ENCODE assay signal across 12 cellular contexts in genomic region chr19:11141937-11142527, GRCh38. TPM values are rescaled to one million over a fixed set of nuclear protein-coding genes. Genes with fewer than 3 reads are reported as not detected.
DNase-seq lines count a peak whose midpoint lies in the region; ATAC-seq and TF ChIP-seq lines count a peak whose summit lies in the region.
"Had no signal": no experiment of that assay in that cellular context is flagged by ENCODE, and none has a peak within 500 bp of the region (broad histone marks: within the 10 kb centered on the region; RNA-seq: fewer than 3 reads in every experiment).

No MANE protein-coding gene starts in this region.

- intact Hi-C loops in PC-3 (cut with micrococcal nuclease): loop anchor here (1.0 kb wide), 1 partner anchor 26 kb away; no protein-coding TSS in a partner anchor

- H3K36me3 ChIP-seq in ACC112 (ENCODE audit: insufficient read depth, low read length): no peaks in the 10 kb centered on the region
- H3K36me3 ChIP-seq in PC-3 (ENCODE audit: low read depth, low read length): peaks cover 15% of the 10 kb centered on the region
- H3K36me3 ChIP-seq in osteoblast (ENCODE audit: insufficient read depth, low read length): peaks cover 10% of the 10 kb centered on the region

- peak overlapping the region; percentile 99 for H3K27ac ChIP-seq in ACC112 (ENCODE audit: low read depth, low read length)
- H3K27ac ChIP-seq in PC-3 (ENCODE audit: low read length): peak overlapping the region; percentile 63
- peak overlapping the region; percentile 65 for H3K27ac ChIP-seq in osteoblast (ENCODE audit: low read depth, low read length)
- H3K27ac ChIP-seq: neutrophil had no signal

- peak; percentile 39 for DNase-seq in PC-3
- DNase-seq in epithelial cell of proximal tubule (ENCODE audit: low read depth): no peak
- peak; percentile 14 for DNase-seq in osteoblast (ENCODE audit: insufficient read length, low spot score, missing footprints)
- DNase-seq in NK-92 treated with Interleukin-12 subunit alpha and Interleukin-12 subunit beta, amount 100 ng/mL, for 24 hours (lab: John Stamatoyannopoulos, UW): no peak
- no peak for DNase-seq in activated CD8-positive, alpha-beta memory T cell treated with anti-CD3 and anti-CD28 coated beads for 24 hours
- DNase-seq in C1 segment of cervical spinal cord (lab: John Stamatoyannopoulos, UW): no peak
- DNase-seq: activated gamma-delta T cell; CD4-positive, CD25-positive, alpha-beta regulatory T cell; NCI-H2171 treated with DMSO at 0.1 percent for 48 hours had no signal

- no peak for ATAC-seq in PC-3
- ATAC-seq in HG03045 (IDR thresholded peaks at IDR 0.05; ENCODE audit: unreplicated experiment): no peak

- peak overlapping the region; percentile 25; the same call in 1 of the 2 replicates for H3K4me3 ChIP-seq in ACC112 (ENCODE audit: low read depth, low read length)
- peak overlapping the region; percentile 18; the same call in 1 of the 2 replicates for H3K4me3 ChIP-seq in PC-3 (ENCODE audit: low read length)
- H3K4me3 ChIP-seq in epithelial cell of proximal tubule (ENCODE audit: low read depth, low read length): no peak overlapping the region
- peak overlapping the region; percentile 37 for H3K4me3 ChIP-seq in osteoblast (ENCODE audit: insufficient read depth, low read length)

- peak overlapping the region; percentile 11; the same call in 1 of the 2 replicates for H3K9ac ChIP-seq in PC-3 (ENCODE audit: low read length)

- H3F3A ChIP-seq in PC-3 (ENCODE audit: low read length, unreplicated experiment): peaks cover 14% of the 10 kb centered on the region

- H3K4me2 ChIP-seq in PC-3 (ENCODE audit: low read length) (peak overlapping the region; percentile 65), osteoblast (ENCODE audit: insufficient read depth, low read length) (peak overlapping the region; percentile 20)

- no peaks in the 10 kb centered on the region for H3K9me3 ChIP-seq in PC-3 (ENCODE audit: low read length)
- no peaks in the 10 kb centered on the region for H3K9me3 ChIP-seq in osteoblast (ENCODE audit: low read depth, low read length)
- H3K9me3 ChIP-seq: neutrophil had no signal

- TF ChIP-seq CTCF in PC-3 (conservative IDR thresholded peaks at IDR 0.05; ENCODE audit: low read depth, low read length) (peak; percentile 70), epithelial cell of proximal tubule (conservative IDR thresholded peaks at IDR 0.05; ENCODE audit: low read depth, low read length) (peak; percentile 36), osteoblast (IDR thresholded peaks at IDR 0.05; ENCODE audit: extremely low read depth, low read depth, low read length) (no peak)

- H3K4me1 ChIP-seq in ACC112 (ENCODE audit: control insufficient read depth, insufficient read depth, low read length, unreplicated experiment): peaks cover 34% of the 10 kb centered on the region
- H3K4me1 ChIP-seq in PC-3 (ENCODE audit: insufficient read depth, low read length): peaks cover 56% of the 10 kb centered on the region
- H3K4me1 ChIP-seq in osteoblast (ENCODE audit: insufficient read depth, low read length): peaks cover 45% of the 10 kb centered on the region

- H3K79me2 ChIP-seq in ACC112 (ENCODE audit: control insufficient read depth, insufficient read depth, low read length, unreplicated experiment): no peaks in the 10 kb centered on the region
- H3K79me2 ChIP-seq in PC-3 (ENCODE audit: low read length): no peaks in the 10 kb centered on the region; the same call in 1 of the 2 replicates
- H3K79me2 ChIP-seq in osteoblast (ENCODE audit: insufficient read depth, low read length): no peaks in the 10 kb centered on the region

- no peak overlapping the region for H2AFZ ChIP-seq in ACC112 (ENCODE audit: low read length, unreplicated experiment)
- H2AFZ ChIP-seq in PC-3 (ENCODE audit: low read length): no peak overlapping the region
- H2AFZ ChIP-seq in osteoblast (ENCODE audit: low read length): no peak overlapping the region

- BruUV-seq in PC-3 (replicated peaks; lab: Mats Ljungman, UMichigan): no TSS peak

- H4K20me1 ChIP-seq in PC-3 (ENCODE audit: low read length) (no peaks in the 10 kb centered on the region), osteoblast (ENCODE audit: insufficient read depth, low read length) (no peaks in the 10 kb centered on the region)

- no peaks in the 10 kb centered on the region for H3K9me2 ChIP-seq in PC-3 (replicated peaks; ENCODE audit: low read length)

- POLR2A ChIA-PET in PC-3 (lab: Charles Lee; ENCODE audit: unreplicated experiment): interaction anchor here (0.6 kb wide), 5 partner anchors 10 to 1912 kb away, joined by 6 to 20 read pairs (median 7); partner anchors contain the start of gene SWSAP1

- no peaks in the 10 kb centered on the region for H3K27me3 ChIP-seq in ACC112 (ENCODE audit: insufficient read depth, low read length)
- H3K27me3 ChIP-seq in PC-3 (ENCODE audit: low read length): no peaks in the 10 kb centered on the region
- no peaks in the 10 kb centered on the region for H3K27me3 ChIP-seq in osteoblast (ENCODE audit: insufficient read depth, low read length)

- CTCF ChIA-PET in PC-3 (lab: Charles Lee): interaction anchor here (0.6 to 0.8 kb wide), 2 partner anchors 11 to 56 kb away, joined by 3 read pairs; no protein-coding TSS in a partner anchor

RNA-seq across cellular contexts. Expression of gene SPC24, which starts 13.6 kb away (rescaled TPM):
- total RNA-seq in PC-3 (2014; rRNA removed) (136 and 142 TPM in 2 replicates), epithelial cell of proximal tubule (33.0 and 76.1 TPM in 2 replicates), osteoblast (5.4 and 6.5 TPM in 2 replicates)

RNA-seq across cellular contexts. Expression of gene LDLR, which starts 52.8 kb away (rescaled TPM):
- 302 and 349 TPM in 2 replicates for total RNA-seq in PC-3 (2014; rRNA removed)
- 123 and 184 TPM in 2 replicates for total RNA-seq in epithelial cell of proximal tubule
- total RNA-seq in osteoblast: 313 and 326 TPM in 2 replicates

RNA-seq across cellular contexts. Expression of gene KANK2, which starts 55.3 kb away (rescaled TPM):
- total RNA-seq in PC-3 (2014; rRNA removed): 96.6 and 98.4 TPM in 2 replicates
- total RNA-seq in epithelial cell of proximal tubule: 78.3 and 94.0 TPM in 2 replicates
- total RNA-seq in osteoblast: 253 and 295 TPM in 2 replicates

Comparison
In these comparisons a context has a peak if more than half of its experiments do, and no peak if none do; other contexts are left out.
1. DNase-seq: peak in PC-3 (single experiment) and osteoblast (single experiment); none in epithelial cell of proximal tubule (single experiment), NK-92 treated with Interleukin-12 subunit alpha and Interleukin-12 subunit beta, amount 100 ng/mL, for 24 hours (single experiment), activated CD8-positive, alpha-beta memory T cell treated with anti-CD3 and anti-CD28 coated beads for 24 hours (single experiment) and C1 segment of cervical spinal cord (0 of 14).
2. Peak in every context shown above with its lines, with median percentiles within 50 percentile points of each other: H3K27ac ChIP-seq.